33 cellular contexts compared by ENCODE assay signal in the genomic region with DNA sequence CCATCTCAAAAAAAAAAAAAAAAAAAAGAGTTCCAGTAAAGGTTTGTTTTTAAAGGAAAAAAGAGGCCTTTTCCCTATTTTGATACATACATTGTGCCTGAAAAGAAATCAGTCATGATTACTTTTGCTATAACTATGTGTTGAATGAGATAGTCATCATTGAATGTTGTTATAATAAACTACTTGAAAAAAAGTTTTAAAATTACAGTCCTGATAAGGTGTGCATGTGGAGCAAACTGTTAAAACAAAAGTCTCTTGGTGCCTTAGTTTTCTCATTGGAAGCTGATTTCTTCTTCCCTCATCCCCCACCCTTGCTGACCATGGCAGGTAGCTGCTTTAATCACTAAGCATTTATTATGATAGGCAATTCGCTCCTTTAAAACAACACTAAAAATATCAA.
"Had no signal": no experiment of that assay in that cellular context is flagged by ENCODE, and none has a peak within 500 bp of the region (broad histone marks: within the 10 kb centered on the region; RNA-seq: fewer than 3 reads in every experiment).

No MANE protein-coding gene starts in this region.

- H3K4me1 ChIP-seq: adrenal gland, ascending aorta, body of pancreas, breast epithelium had no signal

- DNase-seq: activated effector memory CD4-positive, alpha-beta T cell treated with anti-CD3 and anti-CD28 coated beads, Interleukin-2, amount 50 U/mL, for 16 hours; activated effector memory CD4-positive, alpha-beta T cell treated with Interleukin-2 at 50 U/mL for 16 hours; activated gamma-delta T cell; activated gamma-delta T cell treated with Interleukin-2 at 50 U/mL for 16 hours; activated naive CD4-positive, alpha-beta T cell; activated naive CD4-positive, alpha-beta T cell treated with anti-CD3 and anti-CD28 coated beads for 36 hours; activated naive CD4-positive, alpha-beta T cell treated with anti-CD3 and anti-CD28 coated beads, Interleukin-2, amount 10 ng/mL, durations not matched to agents 7 days and 5 days; activated naive CD4-positive, alpha-beta T cell treated with anti-CD3 and anti-CD28 coated beads, Interleukin-2, amount 50 U/mL, for 16 hours; activated naive CD4-positive, alpha-beta T cell treated with Interleukin-2 at 50 U/mL for 16 hours; activated naive CD8-positive, alpha-beta T cell treated with anti-CD3 and anti-CD28 coated beads for 36 hours; activated naive CD8-positive, alpha-beta T cell treated with anti-CD3 and anti-CD28 coated beads, Interleukin-2, amount 10 ng/mL, durations not matched to agents 7 days and 5 days; activated naive CD8-positive, alpha-beta T cell treated with anti-CD3 and anti-CD28 coated beads, Interleukin-2, amount 50 U/mL, for 24 hours; activated T-cell treated with anti-CD3 and anti-CD28 coated beads, Interleukin-2, amount 50 U/mL, for 4 hours; activated T-cell treated with anti-CD3 and anti-CD28 coated beads, Interleukin-2, amount 50 U/mL, for 48 hours; activated T-cell treated with anti-CD3 and anti-CD28 coated beads, Interleukin-2, amount 50 U/mL, for 72 hours; adrenal gland; amniotic stem cell; amygdala; anterior cingulate cortex; aorta; body of pancreas; brain microvascular endothelial cell; caudate nucleus; central memory CD4-positive, alpha-beta T cell; cerebellar nuclear complex had no signal

- H3K36me3 ChIP-seq: adrenal gland, ascending aorta, brain microvascular endothelial cell, breast epithelium, cardiac muscle cell had no signal

- H3K4me3 ChIP-seq: adrenal gland, ascending aorta, body of pancreas, breast epithelium, cardiac muscle cell had no signal

- H3K27ac ChIP-seq: adrenal gland, ascending aorta, body of pancreas, brain microvascular endothelial cell, breast epithelium, cardiac muscle cell had no signal

- H3K9me3 ChIP-seq: adrenal gland, ascending aorta, body of pancreas, breast epithelium had no signal

- FAIRE-seq: astrocyte, bronchial epithelial cell, colon had no signal

- ATAC-seq: activated naive CD4-positive, alpha-beta T cell treated with anti-CD3 and anti-CD28 coated beads, Interleukin-2, amount 50 U/mL, for 72 hours; activated naive CD8-positive, alpha-beta T cell treated with anti-CD3 and anti-CD28 coated beads, Interleukin-2, amount 50 U/mL, for 24 hours; activated T-cell treated with anti-CD3 and anti-CD28 coated beads, Interleukin-2, amount 50 U/mL, for 4 hours; activated T-cell treated with anti-CD3 and anti-CD28 coated beads, Interleukin-2, amount 50 U/mL, for 72 hours; activated T-helper 17 cell treated with anti-CD3 and anti-CD28 coated beads, Interleukin-2, amount 50 U/mL, for 72 hours; body of pancreas had no signal

- H3K27me3 ChIP-seq: ascending aorta, body of pancreas, breast epithelium had no signal
